7 cellular contexts compared by ENCODE assay signal in genomic region chr12:12820376-12820775, GRCh38. TPM values are rescaled to one million over a fixed set of nuclear protein-coding genes. Genes with fewer than 3 reads are reported as not detected.
A peak's percentile ranks its signal among the peaks of the same experiment; 100 is the strongest.
DNase-seq lines count a peak whose midpoint lies in the region; ATAC-seq and TF ChIP-seq lines count a peak whose summit lies in the region.
"Not testable (repeated sequence)": the region's sequence is repeated elsewhere in the genome, so short reads cannot be mapped to it uniquely, and the experiment has no call there.

No MANE protein-coding gene starts in this region.

- H3K18ac ChIP-seq in trophoblast cell (ENCODE audit: low read length) = peak overlapping the region; percentile 83

- not testable (repeated sequence) for H3K9me2 ChIP-seq in GM23248 (ENCODE audit: insufficient read depth)

- H3K79me2 ChIP-seq in GM23248 (ENCODE audit: insufficient read depth) = peaks cover 68% of the 10 kb centered on the region
- H3K79me2 ChIP-seq in trophoblast cell (ENCODE audit: control insufficient read depth, insufficient read depth, low read length, poor library complexity) = not testable (repeated sequence)

- not testable (repeated sequence) for H3K4ac ChIP-seq in trophoblast cell (ENCODE audit: low read depth, low read length)

- peak overlapping the region; percentile 3 for H4K91ac ChIP-seq in trophoblast cell (ENCODE audit: low read depth, low read length)

- peak overlapping the region; percentile 62 for H4K8ac ChIP-seq in trophoblast cell (ENCODE audit: low read depth, low read length)

- H2AK5ac ChIP-seq in trophoblast cell (ENCODE audit: low read length) = not testable (repeated sequence)

- not testable (repeated sequence) for ATAC-seq in RWPE2 (ENCODE audit: low read depth); left lung

- not testable (repeated sequence) for TF ChIP-seq CTCF in RWPE2 (IDR thresholded peaks at IDR 0.05; ENCODE audit: poor library complexity, severe bottlenecking); chondrocyte (IDR thresholded peaks at IDR 0.05); left lung (IDR thresholded peaks at IDR 0.05); type B pancreatic cell (conservative IDR thresholded peaks at IDR 0.05)

- H3K9me3 ChIP-seq in GM23248 (ENCODE audit: low read depth); RWPE2 (ENCODE audit: severe bottlenecking); left lung; trophoblast cell (ENCODE audit: insufficient read depth, low read depth, low read length): not testable (repeated sequence)

- peak overlapping the region; percentile 30 for H2BK120ac ChIP-seq in trophoblast cell (ENCODE audit: insufficient read depth, low read length, poor library complexity)

- H3K27me3 Mint-ChIP-seq in activated naive CD8-positive, alpha-beta T cell; chondrocyte (ENCODE audit: low read depth); type B pancreatic cell: not testable (repeated sequence)

- H3K27ac ChIP-seq in GM23248 = peak overlapping the region; percentile 94
- H3K27ac ChIP-seq in RWPE2 (ENCODE audit: poor library complexity, severe bottlenecking) = peak overlapping the region; percentile 88
- H3K27ac ChIP-seq in left lung = peak overlapping the region; percentile 51 to 72
- H3K27ac ChIP-seq in trophoblast cell (ENCODE audit: low read depth, low read length) = peak overlapping the region; percentile 66

- not testable (repeated sequence) for H2AFZ ChIP-seq in GM23248; trophoblast cell (ENCODE audit: insufficient read depth, low read length, poor library complexity)

- not testable (repeated sequence) for H3K23ac ChIP-seq in trophoblast cell (ENCODE audit: low read length)

- in situ Hi-C loops in GM23248 (cut with MboI) = not testable (repeated sequence)

- peaks cover 46% of the 10 kb centered on the region for H3K4me1 Mint-ChIP-seq in activated naive CD8-positive, alpha-beta T cell (ENCODE audit: low read depth)
- peaks cover 56% of the 10 kb centered on the region for H3K4me1 Mint-ChIP-seq in chondrocyte (ENCODE audit: low read depth)
- not testable (repeated sequence) for H3K4me1 Mint-ChIP-seq in type B pancreatic cell (ENCODE audit: unreplicated experiment)

- 96 to 97% methylated on average over 11 of the region's 11 CpGs for WGBS in GM23248 (ENCODE audit: low coverage in 1 of 2, low lambda C conversion rate in 2 of 2, missing lambda C conversion rate in 2 of 2), 2 experiments
- no CpG with 5 or more reads among the region's 11 CpGs for WGBS in trophoblast cell (ENCODE audit: extremely low coverage, insufficient coverage, insufficient read length)

- not testable (repeated sequence) for DNase-seq in GM23248; RWPE2 (ENCODE audit: low spot score); chondrocyte (ENCODE audit: low spot score); left lung; trophoblast cell; type B pancreatic cell (ENCODE audit: extremely low spot score, unreplicated experiment)

- H4K12ac ChIP-seq in trophoblast cell (ENCODE audit: low read depth, low read length) = not testable (repeated sequence)

- not testable (repeated sequence) for H3K9me3 Mint-ChIP-seq in activated naive CD8-positive, alpha-beta T cell (ENCODE audit: low read depth); chondrocyte (ENCODE audit: low read depth); type B pancreatic cell

- H3K4me3 ChIP-seq in GM23248 = peak overlapping the region; percentile 24; the same call in 1 of the 2 replicates
- not testable (repeated sequence) for H3K4me3 ChIP-seq in RWPE2 (ENCODE audit: severe bottlenecking); left lung; trophoblast cell (ENCODE audit: low read depth, low read length)

- H3K36me3 ChIP-seq in GM23248 (ENCODE audit: low read depth) (peaks cover 69% of the 10 kb centered on the region), RWPE2 (ENCODE audit: low read depth) (peaks cover 56% of the 10 kb centered on the region), left lung (peaks cover 5 to 57% of the 10 kb centered on the region in 2 donors), trophoblast cell (ENCODE audit: control insufficient read depth in 1 of 2, insufficient read depth in 2 of 2, low read length in 2 of 2) (peaks cover 6 to 17% of the 10 kb centered on the region in 2 experiments)

- H3K27ac Mint-ChIP-seq in activated naive CD8-positive, alpha-beta T cell = peak overlapping the region; percentile 10
- peak overlapping the region; percentile 94 for H3K27ac Mint-ChIP-seq in chondrocyte (ENCODE audit: unreplicated experiment)
- peak overlapping the region; percentile 75 for H3K27ac Mint-ChIP-seq in type B pancreatic cell

- H3K9ac ChIP-seq in GM23248 = peak overlapping the region; percentile 49
- H3K9ac ChIP-seq in trophoblast cell (ENCODE audit: low read length) = not testable (repeated sequence)

- not testable (repeated sequence) for H3K4me3 Mint-ChIP-seq in activated naive CD8-positive, alpha-beta T cell; chondrocyte (ENCODE audit: unreplicated experiment); type B pancreatic cell

- H3K4me2 ChIP-seq in GM23248 (ENCODE audit: unreplicated experiment) = peak overlapping the region; percentile 63
- H3K4me2 ChIP-seq in trophoblast cell (ENCODE audit: low read length) = not testable (repeated sequence)

- intact Hi-C loops in left lung (cut with DNase I) = not testable (repeated sequence)

- H2BK12ac ChIP-seq in trophoblast cell (ENCODE audit: low read length) = peak overlapping the region; percentile 38

- peaks cover 76% of the 10 kb centered on the region for H3K4me1 ChIP-seq in GM23248 (ENCODE audit: insufficient read depth)
- peaks cover 41% of the 10 kb centered on the region for H3K4me1 ChIP-seq in RWPE2 (ENCODE audit: insufficient read depth, poor library complexity, severe bottlenecking)
- H3K4me1 ChIP-seq in left lung = peaks cover 16 to 48% of the 10 kb centered on the region in 2 donors
- H3K4me1 ChIP-seq in trophoblast cell (ENCODE audit: control insufficient read depth in 1 of 2, insufficient read depth in 2 of 2, low read length in 2 of 2) = peaks cover 12 to 16% of the 10 kb centered on the region in 2 experiments

- peaks cover 12% of the 10 kb centered on the region for H3K79me1 ChIP-seq in trophoblast cell (ENCODE audit: low read length)

- H3K27me3 ChIP-seq in GM23248 (replicated peaks; ENCODE audit: insufficient read depth); RWPE2 (ENCODE audit: insufficient read depth, poor library complexity, severe bottlenecking); left lung; trophoblast cell (ENCODE audit: insufficient read depth, low read length): not testable (repeated sequence)

- not testable (repeated sequence) for H4K20me1 ChIP-seq in GM23248 (ENCODE audit: insufficient read depth)

- H3F3A ChIP-seq in GM23248 (ENCODE audit: insufficient read depth) = peaks cover 70% of the 10 kb centered on the region

- H2BK5ac ChIP-seq in trophoblast cell (ENCODE audit: low read depth, low read length, poor library complexity) = peak overlapping the region; percentile 54

- peak overlapping the region; percentile 28 for H3K14ac ChIP-seq in trophoblast cell (ENCODE audit: low read length)

- H3K36me3 Mint-ChIP-seq in activated naive CD8-positive, alpha-beta T cell = peaks cover 17% of the 10 kb centered on the region
- H3K36me3 Mint-ChIP-seq in chondrocyte (ENCODE audit: low read depth) = peaks cover 39% of the 10 kb centered on the region
- peaks cover 87% of the 10 kb centered on the region for H3K36me3 Mint-ChIP-seq in type B pancreatic cell

RNA-seq across cellular contexts. Expression of gene DDX47, which starts 7.2 kb away (rescaled TPM):
- total RNA-seq in GM23248 (2014; rRNA removed; shearing (Covaris generic)) = 124 and 132 TPM in 2 replicates
- 119 and 123 TPM in 2 replicates for polyA plus RNA-seq in GM23248 (2016; fragmentation: Nextera tagmentation; extraction: Ambion mirVana)
- total RNA-seq in chondrocyte = 33.6 to 44.0 TPM (median 39.3 TPM) in 3 replicates
- 10 to 100 TPM; 44.0 to 48.6 TPM for total RNA-seq in left lung
- 40.9 and 41.6 TPM in 2 replicates for polyA plus RNA-seq in trophoblast cell (2013)
- total RNA-seq in type B pancreatic cell (ENCODE audit: low replicate concordance) = 73.0 and 142 TPM in 2 replicates

RNA-seq across cellular contexts. Expression of gene APOLD1, which starts 34.9 kb away (rescaled TPM):
- total RNA-seq in GM23248 (2014; rRNA removed; shearing (Covaris generic)) = 5.2 and 5.4 TPM in 2 replicates
- 3.4 and 3.8 TPM in 2 replicates for polyA plus RNA-seq in GM23248 (2016; fragmentation: Nextera tagmentation; extraction: Ambion mirVana)
- total RNA-seq in chondrocyte (4.2 to 8.1 TPM (median 7.1 TPM) in 3 replicates), left lung (1 to 10 TPM; 7.3 to 8.9 TPM), type B pancreatic cell (ENCODE audit: low replicate concordance) (2.9 and 5.6 TPM in 2 replicates)
- polyA plus RNA-seq in trophoblast cell (2013) = 0.39 and 0.44 TPM in 2 replicates

Comparison
In these comparisons a context has a peak if more than half of its experiments do, and no peak if none do; other contexts are left out.
1. H3K27ac Mint-ChIP-seq: peak in every context shown above with its lines; median percentile 94 in chondrocyte; 75 in type B pancreatic cell; 10 in activated naive CD8-positive, alpha-beta T cell.